Comparison of ENCODE assay signal across 11 cellular contexts in genomic region chr6:129647044-129647443, GRCh38.
DNase-seq lines count a peak whose midpoint lies in the region; ATAC-seq and TF ChIP-seq lines count a peak whose summit lies in the region.
"Had no signal": no experiment of that assay in that cellular context is flagged by ENCODE, and none has a peak within 500 bp of the region (broad histone marks: within the 10 kb centered on the region; RNA-seq: fewer than 3 reads in every experiment).

No MANE protein-coding gene starts in this region.

- H4K20me1 ChIP-seq in hepatocyte (ENCODE audit: insufficient read depth, poor library complexity, severe bottlenecking) = no peaks in the 10 kb centered on the region

- peak overlapping the region; percentile 60 for H3K27ac ChIP-seq in hepatocyte
- H3K27ac ChIP-seq: thoracic aorta had no signal

- H3K27me3 ChIP-seq in hepatocyte = no peaks in the 10 kb centered on the region

- H3K79me2 ChIP-seq in hepatocyte = peaks cover 19% of the 10 kb centered on the region

- H3K9me3 Mint-ChIP-seq in T-helper 2 cell treated with Interferon-gamma antibody and Interleukin-4, amounts not matched to agents 5 μg/mL and 100 μg/mL, for 36 hours = no peaks in the 10 kb centered on the region
- no peaks in the 10 kb centered on the region for H3K9me3 Mint-ChIP-seq in activated CD4-positive, alpha-beta memory T cell treated with anti-CD3 and anti-CD28 coated beads for 36 hours
- H3K9me3 Mint-ChIP-seq: central memory CD8-positive, alpha-beta T cell had no signal

- WGBS in hepatocyte (ENCODE audit: low lambda C conversion rate, missing lambda C conversion rate) = 80% methylated on average over 2 of the region's 2 CpGs

- POLR2A ChIA-PET in activated CD4-positive, alpha-beta memory T cell treated with anti-CD3 and anti-CD28 coated beads for 36 hours (lab: Charles Lee) = no interaction called here

- CTCF ChIA-PET in activated CD4-positive, alpha-beta memory T cell treated with anti-CD3 and anti-CD28 coated beads for 36 hours (lab: Charles Lee) = interaction anchor here (0.6 kb wide), 1 partner anchor 203 kb away, joined by 3 read pairs; no protein-coding TSS in a partner anchor

- H3K27me3 Mint-ChIP-seq in T-helper 2 cell treated with Interferon-gamma antibody and Interleukin-4, amounts not matched to agents 5 μg/mL and 100 μg/mL, for 36 hours (ENCODE audit: low read depth) = peaks cover 4% of the 10 kb centered on the region
- no peaks in the 10 kb centered on the region for H3K27me3 Mint-ChIP-seq in activated CD4-positive, alpha-beta memory T cell treated with anti-CD3 and anti-CD28 coated beads for 36 hours
- H3K27me3 Mint-ChIP-seq: central memory CD8-positive, alpha-beta T cell had no signal

- DNase-seq in hepatocyte (ENCODE audit: low spot score) = no peak
- DNase-seq in HuH-7 (ENCODE audit: low spot score) = no peak
- DNase-seq in A172 (ENCODE audit: low spot score) = no peak
- DNase-seq in T-helper 2 cell treated with Interferon-gamma antibody and Interleukin-4, amounts not matched to agents 5 μg/mL and 100 μg/mL, for 36 hours (ENCODE audit: low spot score) = no peak
- DNase-seq in activated CD4-positive, alpha-beta memory T cell treated with anti-CD3 and anti-CD28 coated beads for 36 hours = no peak
- DNase-seq: stimulated activated CD4-positive, alpha-beta T cell treated with anti-CD3 and anti-CD28 coated beads, Interleukin-2, amount 100 ng/mL, for 48 hours had no signal

- peaks cover 1% of the 10 kb centered on the region for H3K36me3 Mint-ChIP-seq in T-helper 2 cell treated with Interferon-gamma antibody and Interleukin-4, amounts not matched to agents 5 μg/mL and 100 μg/mL, for 36 hours (ENCODE audit: low read depth)
- no peaks in the 10 kb centered on the region for H3K36me3 Mint-ChIP-seq in activated CD4-positive, alpha-beta memory T cell treated with anti-CD3 and anti-CD28 coated beads for 36 hours

- no peaks in the 10 kb centered on the region for H3K9me3 ChIP-seq in hepatocyte (ENCODE audit: low read depth)
- H3K9me3 ChIP-seq: thoracic aorta had no signal

- no peak for TF ChIP-seq CTCF in hepatocyte (IDR thresholded peaks at IDR 0.05; ENCODE audit: poor library complexity)

- ATAC-seq in GM18861 (IDR thresholded peaks at IDR 0.05; ENCODE audit: unreplicated experiment) = peak; percentile 24
- ATAC-seq in GM21737 (IDR thresholded peaks at IDR 0.05; ENCODE audit: unreplicated experiment) = peak; percentile 41
- peak; percentile 18 for ATAC-seq in HG03280 (IDR thresholded peaks at IDR 0.05; ENCODE audit: unreplicated experiment)

- no peaks in the 10 kb centered on the region for H3K9me2 ChIP-seq in hepatocyte (replicated peaks; ENCODE audit: insufficient read depth)

- peak overlapping the region; percentile 16 for H2AFZ ChIP-seq in hepatocyte

- intact Hi-C loops in activated CD4-positive, alpha-beta memory T cell treated with anti-CD3 and anti-CD28 coated beads for 36 hours (cut with micrococcal nuclease) = no loop called here

- H3K36me3 ChIP-seq in hepatocyte (replicated peaks; ENCODE audit: insufficient read depth, low read depth) = no peaks in the 10 kb centered on the region
- H3K36me3 ChIP-seq: thoracic aorta had no signal

- H3K4me3 Mint-ChIP-seq in T-helper 2 cell treated with Interferon-gamma antibody and Interleukin-4, amounts not matched to agents 5 μg/mL and 100 μg/mL, for 36 hours = no peak overlapping the region
- H3K4me3 Mint-ChIP-seq in activated CD4-positive, alpha-beta memory T cell treated with anti-CD3 and anti-CD28 coated beads for 36 hours = no peak overlapping the region
- H3K4me3 Mint-ChIP-seq: central memory CD8-positive, alpha-beta T cell had no signal

- peak overlapping the region; percentile 64 for H3K4me2 ChIP-seq in hepatocyte

- H3K4me3 ChIP-seq in hepatocyte = no peak overlapping the region
- H3K4me3 ChIP-seq: thoracic aorta had no signal

- H3K27ac Mint-ChIP-seq in T-helper 2 cell treated with Interferon-gamma antibody and Interleukin-4, amounts not matched to agents 5 μg/mL and 100 μg/mL, for 36 hours = no peak overlapping the region
- no peak overlapping the region for H3K27ac Mint-ChIP-seq in activated CD4-positive, alpha-beta memory T cell treated with anti-CD3 and anti-CD28 coated beads for 36 hours

- H3K4me1 Mint-ChIP-seq in T-helper 2 cell treated with Interferon-gamma antibody and Interleukin-4, amounts not matched to agents 5 μg/mL and 100 μg/mL, for 36 hours (ENCODE audit: low read depth) = peaks cover 11% of the 10 kb centered on the region
- H3K4me1 Mint-ChIP-seq in activated CD4-positive, alpha-beta memory T cell treated with anti-CD3 and anti-CD28 coated beads for 36 hours (ENCODE audit: low read depth) = no peaks in the 10 kb centered on the region
- H3K4me1 Mint-ChIP-seq: central memory CD8-positive, alpha-beta T cell had no signal

- peaks cover 39% of the 10 kb centered on the region for H3K4me1 ChIP-seq in hepatocyte (ENCODE audit: insufficient read depth)
